In the genomic region with DNA sequence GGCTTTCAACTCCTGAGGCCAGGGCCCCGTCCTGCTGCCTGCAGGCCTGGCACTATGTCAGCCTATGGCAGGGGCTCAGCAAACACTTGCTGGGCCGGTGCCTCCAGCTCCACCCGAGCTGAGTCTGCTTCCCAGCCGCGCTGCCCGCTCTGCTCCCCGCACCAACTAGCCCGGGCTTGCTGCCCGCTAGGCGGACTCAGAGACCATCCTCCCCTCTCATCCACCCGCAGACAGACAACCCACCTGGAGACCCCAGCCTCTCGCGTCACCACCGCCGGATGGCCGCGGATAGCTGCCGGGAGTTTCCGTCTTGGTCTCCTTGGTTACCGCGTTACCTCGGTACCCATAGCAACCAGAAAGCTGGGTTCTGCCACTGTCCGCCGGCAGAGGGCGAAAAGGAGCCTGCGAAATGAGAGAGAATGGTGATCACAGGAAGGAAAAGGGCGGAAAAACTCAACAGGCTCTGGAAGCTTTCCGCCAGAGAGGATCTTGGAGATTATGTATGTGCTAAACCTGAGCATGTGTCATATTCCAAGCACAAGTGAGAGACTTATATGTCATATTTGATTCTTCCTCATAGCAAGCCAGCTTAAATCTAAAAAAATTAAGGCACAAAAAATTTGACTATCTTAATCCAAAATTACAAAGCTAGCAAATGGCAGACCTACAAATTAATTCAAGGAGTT, we compare ENCODE assay signal across 8 cellular contexts. TPM values are rescaled to one million over a fixed set of nuclear protein-coding genes. Genes with fewer than 3 reads are reported as not detected.
DNase-seq lines count a peak whose midpoint lies in the region; ATAC-seq, FAIRE-seq and TF ChIP-seq lines count a peak whose summit lies in the region.

A gene with protein sequence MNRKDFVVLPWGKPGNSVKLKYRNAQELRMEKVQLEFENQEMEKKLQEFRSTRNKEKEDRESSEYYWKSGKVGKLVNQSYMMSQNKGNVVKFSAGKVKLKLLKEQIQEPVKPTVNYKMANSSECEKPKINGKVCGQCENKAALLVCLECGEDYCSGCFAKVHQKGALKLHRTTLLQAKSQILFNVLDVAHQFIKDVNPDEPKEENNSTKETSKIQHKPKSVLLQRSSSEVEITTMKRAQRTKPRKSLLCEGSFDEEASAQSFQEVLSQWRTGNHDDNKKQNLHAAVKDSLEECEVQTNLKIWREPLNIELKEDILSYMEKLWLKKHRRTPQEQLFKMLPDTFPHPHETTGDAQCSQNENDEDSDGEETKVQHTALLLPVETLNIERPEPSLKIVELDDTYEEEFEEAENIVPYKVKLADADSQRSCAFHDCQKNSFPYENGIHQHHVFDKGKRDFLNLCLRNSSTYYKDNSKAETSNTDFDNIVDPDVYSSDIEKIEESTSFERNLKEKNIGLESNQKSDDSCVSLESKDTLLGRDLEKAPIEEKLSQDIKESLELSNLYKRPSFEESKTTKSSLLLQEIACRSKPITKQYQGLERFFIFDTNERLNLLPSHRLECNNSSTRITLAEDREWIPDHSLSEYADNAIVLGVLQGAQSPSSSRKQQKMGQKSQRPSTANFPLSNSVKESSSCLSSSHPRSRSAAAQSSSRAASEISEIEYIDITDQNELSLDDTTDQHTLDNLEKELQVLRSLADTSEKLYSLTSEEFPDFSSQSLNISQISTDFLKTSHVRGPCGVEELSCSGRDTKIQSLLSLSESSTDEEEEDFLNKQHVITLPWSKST (minus strand): TSS at position 294 of the 686 bp plus-strand sequence. CDS start 7,396 bp downstream, outside the sequence.

- peak within 1 kb of the TSS; percentile 53 for H3K27ac Mint-ChIP-seq in activated B cell treated with CpG ODN at 0.5 μM for 24 hours

- peak within 1 kb of the TSS; percentile 78 for H3K4me2 ChIP-seq in keratinocyte (ENCODE audit: control insufficient read depth, extremely low read depth, insufficient read depth, low read depth, low read length)

- peak; percentile 69 for FAIRE-seq in keratinocyte (lab: Jason Lieb, UNC)

- H3K4me1 Mint-ChIP-seq in activated B cell treated with CpG ODN at 0.5 μM for 24 hours: peaks cover 6% of the 10 kb centered on the region

- H4K20me1 ChIP-seq in keratinocyte (ENCODE audit: control insufficient read depth, extremely low read depth, insufficient read depth, low read length): no peaks in the 10 kb centered on the region

- peak; percentile 38 for TF ChIP-seq CTCF in activated B cell treated with CpG ODN at 0.5 μM for 24 hours (IDR thresholded peaks at IDR 0.05)
- TF ChIP-seq CTCF in keratinocyte (optimal IDR thresholded peaks at IDR 0.05 in 1 of 3, IDR thresholded peaks at IDR 0.05 in 1 of 3, conservative IDR thresholded peaks at IDR 0.05 in 1 of 3; ENCODE audit: extremely low read depth in 1 of 3, insufficient read depth in 2 of 3, low read length in 3 of 3): peak; percentile 71 to 96 (median 93)

- no peaks in the 10 kb centered on the region for H3K36me3 Mint-ChIP-seq in activated B cell treated with CpG ODN at 0.5 μM for 24 hours (ENCODE audit: low read depth)

- dilution Hi-C loops in keratinocyte (cut with MboI; ENCODE audit: extremely low pct_ligation_motif_present, low sequenced_read_pairs): no loop called here

- H3K27ac ChIP-seq in keratinocyte (ENCODE audit: control insufficient read depth, insufficient read depth, low read length): no peak within 1 kb of the TSS

- no peaks in the 10 kb centered on the region for H3K9me3 ChIP-seq in keratinocyte (ENCODE audit: control insufficient read depth, low read depth, low read length)

- intact Hi-C loops in activated B cell treated with CpG ODN at 0.5 μM for 24 hours (cut with micrococcal nuclease): loop anchor here (1.0 to 5.0 kb wide), 6 partner anchors 304 to 717 kb away; a partner anchor contains a TSS

- H3K27me3 Mint-ChIP-seq in activated B cell treated with CpG ODN at 0.5 μM for 24 hours: peaks cover 3% of the 10 kb centered on the region

- peak within 1 kb of the TSS; percentile 86 for H3K4me3 Mint-ChIP-seq in activated B cell treated with CpG ODN at 0.5 μM for 24 hours

- DNase-seq in ACHN (peak; percentile 83), NCI-H2227 treated with DMSO at 0.1 percent for 48 hours (lab: John Stamatoyannopoulos, UW) (peak; percentile 84), activated B cell treated with CpG ODN at 0.5 μM for 24 hours (peak; percentile 79), keratinocyte (ENCODE audit: low read depth, low spot score) (peak; percentile 17)
- DNase-seq in central memory CD4-positive, alpha-beta T cell: peak; percentile 77
- DNase-seq in stimulated activated CD4-positive, alpha-beta T cell treated with anti-CD3 and anti-CD28 coated beads, Interleukin-15, amount 100 ng/mL, for 24 hours: peak; percentile 87

- H3K27me3 ChIP-seq in keratinocyte (ENCODE audit: control insufficient read depth, extremely low read depth, insufficient read depth, low read length): no peaks in the 10 kb centered on the region

- POLR2A ChIA-PET in activated B cell treated with CpG ODN at 0.5 μM for 24 hours (lab: Charles Lee): interaction anchor here (0.5 to 1.2 kb wide), 2 partner anchors 305 to 355 kb away, joined by 3 to 9 read pairs; a partner anchor contains a TSS

- H2AFZ ChIP-seq in keratinocyte (ENCODE audit: control insufficient read depth, low read length): peak within 1 kb of the TSS; percentile 79

- in situ Hi-C loops in ACHN (cut with HindIII; ENCODE audit: low pct_ligation_motif_present, low pct_unique_long_range_greater_than_20kb, low sequenced_read_pairs): no loop called here

- H3K9ac ChIP-seq in keratinocyte (ENCODE audit: control insufficient read depth, extremely low read depth, insufficient read depth, low read length): no peak within 1 kb of the TSS

- peak; percentile 100 for ATAC-seq in GM18907 (IDR thresholded peaks at IDR 0.05; ENCODE audit: unreplicated experiment)
- ATAC-seq in HG03175 (IDR thresholded peaks at IDR 0.05; ENCODE audit: unreplicated experiment): peak; percentile 100
- ATAC-seq in activated B cell treated with CpG ODN at 0.5 μM for 24 hours (ENCODE audit: low read depth): peak; percentile 95

- no peaks in the 10 kb centered on the region for H3K9me1 ChIP-seq in keratinocyte (ENCODE audit: control insufficient read depth, extremely low read depth, insufficient read depth, low read length)

- no peaks in the 10 kb centered on the region for H3K9me3 Mint-ChIP-seq in activated B cell treated with CpG ODN at 0.5 μM for 24 hours

- H3K36me3 ChIP-seq in keratinocyte (ENCODE audit: control insufficient read depth in 2 of 2, extremely low read depth in 1 of 2, insufficient read depth in 2 of 2, low read length in 2 of 2): no peaks in the 10 kb centered on the region

- CTCF ChIA-PET in activated B cell treated with CpG ODN at 0.5 μM for 24 hours (lab: Charles Lee): interaction anchor here (0.6 to 3.8 kb wide), 19 partner anchors 9 to 826 kb away, joined by 3 to 52 read pairs (median 4); a partner anchor contains a TSS

- H3K79me2 ChIP-seq in keratinocyte (ENCODE audit: control insufficient read depth, insufficient read depth, low read length): no peaks in the 10 kb centered on the region

- peaks cover 3% of the 10 kb centered on the region for H3K4me1 ChIP-seq in keratinocyte (ENCODE audit: control insufficient read depth, extremely low read depth, insufficient read depth, low read length)

- peak within 1 kb of the TSS; percentile 33 to 69 (median 56) for H3K4me3 ChIP-seq in keratinocyte (ENCODE audit: control insufficient read depth in 2 of 3, extremely low read depth in 1 of 3, insufficient read depth in 2 of 3, low read depth in 1 of 3, low read length in 3 of 3)

RNA-seq across cellular contexts. Expression of the gene that starts here (rescaled TPM):
- not detected in 2 replicates for total RNA-seq in activated B cell treated with CpG ODN at 0.5 μM for 24 hours
- not detected in 3 replicates for polyA plus RNA-seq in keratinocyte
- polyA plus RNA-seq in keratinocyte (2011; ENCODE audit: low read depth): not detected
- polyA plus RNA-seq in keratinocyte (2011; cell fraction: cytosol; rRNA removed): not detected in 2 replicates
- polyA plus RNA-seq in keratinocyte (2011; cell fraction: nucleus; rRNA removed): 0.04 TPM in 1 of 2 replicates, not detected in the other
- polyA plus RNA-seq in keratinocyte (2012; ENCODE audit: low replicate concordance): not detected in 2 replicates
- not detected in 3 replicates for polyA minus RNA-seq in keratinocyte
- polyA minus RNA-seq in keratinocyte (2011; cell fraction: cytosol; rRNA and poly(A)+ RNA removed): not detected
- polyA minus RNA-seq in keratinocyte (2011; cell fraction: nucleus; rRNA and poly(A)+ RNA removed): not detected in 2 replicates

Comparison
In these comparisons a context has a peak if more than half of its experiments do, and no peak if none do; other contexts are left out.
1. Peak in DNase-seq and ATAC-seq in activated B cell treated with CpG ODN at 0.5 μM for 24 hours; RNA of the gene not detected or under 1 TPM.
2. Peak in DNase-seq, H3K4me3 ChIP-seq and H3K4me2 ChIP-seq in keratinocyte; RNA of the gene not detected or under 1 TPM.
3. DNase-seq: peak in every context shown above with its lines; median percentile 87 in stimulated activated CD4-positive, alpha-beta T cell treated with anti-CD3 and anti-CD28 coated beads, Interleukin-15, amount 100 ng/mL, for 24 hours; 84 in NCI-H2227 treated with DMSO at 0.1 percent for 48 hours; 83 in ACHN; 79 in activated B cell treated with CpG ODN at 0.5 μM for 24 hours; 77 in central memory CD4-positive, alpha-beta T cell; 17 in keratinocyte.